Comparison of ENCODE assay signal across 8 cellular contexts in the genomic region with DNA sequence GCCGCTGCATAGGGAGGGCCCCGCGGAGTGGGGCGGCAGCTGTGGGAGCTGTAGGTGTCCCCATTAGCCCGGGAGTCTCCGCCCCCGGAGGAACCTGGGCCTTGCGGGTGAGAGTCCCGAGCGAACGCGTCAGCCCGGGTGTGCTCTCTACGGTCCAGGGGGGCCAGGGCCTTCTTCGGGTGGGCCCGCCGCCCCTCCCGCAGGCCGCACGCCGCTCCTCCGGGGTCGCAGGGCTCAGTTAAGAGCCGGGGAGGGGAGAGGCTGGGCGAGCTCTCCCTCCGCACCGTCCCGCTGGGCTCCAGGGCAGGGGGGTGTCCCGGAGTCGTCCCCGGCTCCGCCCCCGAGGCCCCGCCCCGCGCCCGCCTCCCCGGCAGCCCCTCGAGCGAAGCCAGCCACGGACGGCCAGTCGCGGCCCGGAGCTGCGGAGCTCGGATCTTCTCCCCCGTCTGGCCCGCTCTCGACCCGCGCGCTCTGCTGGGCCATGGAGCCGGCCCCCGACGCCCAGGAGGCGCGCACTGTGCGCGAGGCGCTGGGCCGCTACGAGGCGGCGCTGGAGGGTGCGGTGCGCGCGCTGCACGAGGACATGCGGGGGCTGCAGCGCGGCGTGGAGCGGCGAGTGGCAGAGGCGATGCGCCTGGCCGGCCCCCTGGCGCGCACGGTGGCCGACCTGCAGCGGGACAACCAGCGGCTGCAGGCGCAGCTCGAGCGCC. TPM values are rescaled to one million over a fixed set of nuclear protein-coding genes. Genes with fewer than 3 reads are reported as not detected.
A peak's percentile ranks its signal among the peaks of the same experiment; 100 is the strongest.
DNase-seq lines count a peak whose midpoint lies in the region; ATAC-seq and TF ChIP-seq lines count a peak whose summit lies in the region.

TSS of gene SMTNL2 (plus strand) at position 405 of the 710 bp plus-strand sequence. CDS start at position 482, 77 bp downstream.

- H3K9me3 ChIP-seq in SU-DHL-6 (ENCODE audit: insufficient read depth, low read length) (no peaks in the 10 kb centered on the region), heart right ventricle (no peaks in the 10 kb centered on the region)

- no peak within 1 kb of the TSS for H3K27ac ChIP-seq in SU-DHL-6 (ENCODE audit: low read depth, low read length)
- H3K27ac ChIP-seq in heart right ventricle, result peak within 1 kb of the TSS; percentile 34 to 88 (median 78)

- no peak within 1 kb of the TSS for H2AFZ ChIP-seq in SU-DHL-6 (ENCODE audit: low read depth, low read length, severe bottlenecking)

- intact Hi-C loops in heart right ventricle (cut with DNase I), result loop anchor here in 1 of 10 donors (5.0 kb wide), 1 partner anchor 43 kb away; no protein-coding TSS in a partner anchor

- H3K4me3 ChIP-seq in SU-DHL-6 (ENCODE audit: insufficient read depth, low read length, poor library complexity, severe bottlenecking) (no peak within 1 kb of the TSS), heart right ventricle (peak within 1 kb of the TSS; percentile 7 to 70 (median 60))

- TF ChIP-seq CTCF in SU-DHL-6 (IDR thresholded peaks at IDR 0.05; ENCODE audit: insufficient read depth, low read length, poor library complexity, severe bottlenecking) (no peak), heart right ventricle (IDR thresholded peaks at IDR 0.05) (peak in 2 of 9 donors; percentile 6)

- no peaks in the 10 kb centered on the region for H3K9me2 ChIP-seq in SU-DHL-6 (replicated peaks; ENCODE audit: insufficient read depth, low read length)

- H3K27me3 ChIP-seq in SU-DHL-6 (ENCODE audit: low read length) (no peaks in the 10 kb centered on the region), heart right ventricle (peaks cover 0 to 48% (median 23%) of the 10 kb centered on the region in 7 donors)

- no peak within 1 kb of the TSS for H3K9ac ChIP-seq in SU-DHL-6 (ENCODE audit: low read length)

- peaks cover 13 to 57% (median 40%) of the 10 kb centered on the region in 9 donors for H3K4me1 ChIP-seq in heart right ventricle

- peak within 1 kb of the TSS; percentile 9 for H3K4me2 ChIP-seq in SU-DHL-6 (ENCODE audit: low read depth, low read length, poor library complexity, severe bottlenecking)

- ATAC-seq in heart right ventricle (peak; percentile 60 to 82 (median 70)), HG03442 (IDR thresholded peaks at IDR 0.05; ENCODE audit: unreplicated experiment) (no peak)

- H4K20me1 ChIP-seq in SU-DHL-6 (ENCODE audit: low read depth, low read length), result no peaks in the 10 kb centered on the region

- DNase-seq in GM03348 (ENCODE audit: low spot score), result peak; percentile 41
- peak; percentile 65 to 84 for DNase-seq in heart right ventricle
- DNase-seq in renal cortical epithelial cell (ENCODE audit: low read depth), result no peak
- no peak for DNase-seq in AML-193 (lab: John Stamatoyannopoulos, UW)
- no peak for DNase-seq in NCI-H1930 (lab: John Stamatoyannopoulos, UW)
- DNase-seq in SW480 (ENCODE audit: low spot score), result no peak

- 0 to 1% methylated on average over 74 to 87 of the region's 88 CpGs for WGBS in heart right ventricle, 2 donors

- H3K36me3 ChIP-seq in SU-DHL-6 (ENCODE audit: low read length) (no peaks in the 10 kb centered on the region), heart right ventricle (no peaks in the 10 kb centered on the region)

- no peaks in the 10 kb centered on the region for H3K79me2 ChIP-seq in SU-DHL-6 (ENCODE audit: insufficient read depth, low read length)

- no peaks in the 10 kb centered on the region for H3F3A ChIP-seq in SU-DHL-6 (ENCODE audit: insufficient read depth)

RNA-seq across cellular contexts. Expression of gene SMTNL2, which starts in this region (rescaled TPM):
- total RNA-seq in heart right ventricle (10 to 100 TPM in 9 of 10 donors, 1 to 10 TPM in 1; 7.8 to 84.1 (median 23.4) TPM), renal cortical epithelial cell (under 0.01 and 16.1 TPM in 2 replicates)
- polyA plus RNA-seq in heart right ventricle, result 10 to 100 TPM in 1 of 2 donors, 1 to 10 TPM in 1; 2.7 to 11.8 TPM

Comparison
In these comparisons a context has a peak if more than half of its experiments do, and no peak if none do; other contexts are left out.
1. DNase-seq: peak in GM03348 (single experiment) and heart right ventricle (2 of 2); none in renal cortical epithelial cell (single experiment), AML-193 (0 of 2), NCI-H1930 (0 of 2) and SW480 (single experiment).